ENCODE assay signal across 1 cellular context in genomic region chr18:28767201-28767600, GRCh38.
TF ChIP-seq lines count a peak whose summit lies in the region.

No MANE protein-coding gene starts in this region.

TF ChIP-seq in IMR-90, 13 proteins besides CTCF, POLR2A, EP300 and RAD21:
- TF ChIP-seq MAZ (IDR thresholded peaks at IDR 0.05; ENCODE audit: borderline replicate concordance, low read depth, low read length), result no peak
- no peak for TF ChIP-seq NFE2L2 (IDR thresholded peaks at IDR 0.05; ENCODE audit: low read depth, low read length)
- TF ChIP-seq, protein P1, sequence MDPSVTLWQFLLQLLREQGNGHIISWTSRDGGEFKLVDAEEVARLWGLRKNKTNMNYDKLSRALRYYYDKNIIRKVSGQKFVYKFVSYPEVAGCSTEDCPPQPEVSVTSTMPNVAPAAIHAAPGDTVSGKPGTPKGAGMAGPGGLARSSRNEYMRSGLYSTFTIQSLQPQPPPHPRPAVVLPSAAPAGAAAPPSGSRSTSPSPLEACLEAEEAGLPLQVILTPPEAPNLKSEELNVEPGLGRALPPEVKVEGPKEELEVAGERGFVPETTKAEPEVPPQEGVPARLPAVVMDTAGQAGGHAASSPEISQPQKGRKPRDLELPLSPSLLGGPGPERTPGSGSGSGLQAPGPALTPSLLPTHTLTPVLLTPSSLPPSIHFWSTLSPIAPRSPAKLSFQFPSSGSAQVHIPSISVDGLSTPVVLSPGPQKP (IDR thresholded peaks at IDR 0.05; ENCODE audit: borderline replicate concordance, low read depth, low read length), result no peak
- no peak for TF ChIP-seq RCOR1 (IDR thresholded peaks at IDR 0.05; ENCODE audit: insufficient replicate concordance, low read length)
- TF ChIP-seq CEBPB (IDR thresholded peaks at IDR 0.05; ENCODE audit: low read depth, low read length), result no peak
- TF ChIP-seq SMC3 (IDR thresholded peaks at IDR 0.05; ENCODE audit: low read depth, low read length), result no peak
- TF ChIP-seq CHD1 (IDR thresholded peaks at IDR 0.05; ENCODE audit: low read depth, low read length), result no peak
- no peak for TF ChIP-seq RFX5 (IDR thresholded peaks at IDR 0.05; ENCODE audit: low read depth, low read length)
- no peak for TF ChIP-seq MAFK (IDR thresholded peaks at IDR 0.05; ENCODE audit: low read depth, low read length)
- TF ChIP-seq BHLHE40 (IDR thresholded peaks at IDR 0.05; ENCODE audit: low read depth, low read length), result no peak
